In genomic region chr2:197784956-197785941, GRCh38 we compare ENCODE assay signal across 9 cellular contexts. TPM values are rescaled to one million over a fixed set of nuclear protein-coding genes. Genes with fewer than 3 reads are reported as not detected.
A peak's percentile ranks its signal among the peaks of the same experiment; 100 is the strongest.
DNase-seq lines count a peak whose midpoint lies in the region; ATAC-seq and TF ChIP-seq lines count a peak whose summit lies in the region.
"Had no signal": no experiment of that assay in that cellular context is flagged by ENCODE, and none has a peak within 500 bp of the region (broad histone marks: within the 10 kb centered on the region; RNA-seq: fewer than 3 reads in every experiment).

Gene BOLL, minus strand, starts transcription at chr2:197785319. Its CDS starts 3,469 bp downstream, at chr2:197781850.

- H3K27ac Mint-ChIP-seq in stimulated activated naive CD8-positive, alpha-beta T cell treated with anti-CD3 and anti-CD28 coated beads, Interleukin-15, Interleukin-2, amounts not matched to agents 100 ng/mL and 50 ng/mL, for 24 hours, result peak within 1 kb of the TSS; percentile 14

- TF ChIP-seq CTCF in astrocyte of the cerebellum (IDR thresholded peaks at IDR 0.05; ENCODE audit: low read depth, low read length, missing control alignments) (no peak), kidney epithelial cell (IDR thresholded peaks at IDR 0.05; ENCODE audit: insufficient read depth, low read length, poor library complexity, severe bottlenecking) (no peak)

- H3K27ac ChIP-seq in HUES48 (ENCODE audit: low read depth, low read length), result no peak within 1 kb of the TSS

- H3K27me3 ChIP-seq in HUES48 (ENCODE audit: control insufficient read depth, insufficient read depth, low read length), result peaks cover 36% of the 10 kb centered on the region
- peaks cover 15% of the 10 kb centered on the region for H3K27me3 ChIP-seq in kidney epithelial cell (ENCODE audit: control insufficient read depth, insufficient read depth, low read length)

- no peaks in the 10 kb centered on the region for H3K9me3 Mint-ChIP-seq in stimulated activated naive CD8-positive, alpha-beta T cell treated with anti-CD3 and anti-CD28 coated beads, Interleukin-15, Interleukin-2, amounts not matched to agents 100 ng/mL and 50 ng/mL, for 24 hours

- peak within 1 kb of the TSS; percentile 63 for H3K4me3 ChIP-seq in HUES48 (ENCODE audit: low read depth, low read length)
- peak within 1 kb of the TSS; percentile 35 for H3K4me3 ChIP-seq in astrocyte of the cerebellum (ENCODE audit: low read depth, low read length)
- H3K4me3 ChIP-seq in kidney epithelial cell (ENCODE audit: low read depth, low read length), result peak within 1 kb of the TSS; percentile 24

- no peaks in the 10 kb centered on the region for H3K36me3 ChIP-seq in HUES48 (ENCODE audit: control insufficient read depth, insufficient read depth, low read length)
- no peaks in the 10 kb centered on the region for H3K36me3 ChIP-seq in kidney epithelial cell (ENCODE audit: control insufficient read depth, insufficient read depth, low read length)

- DNase-seq in astrocyte of the cerebellum (ENCODE audit: low read depth) (no peak), kidney epithelial cell (ENCODE audit: low read depth) (no peak), iPS-NIHi11 (ENCODE audit: low spot score) (no peak), OCI-M2 (lab: John Stamatoyannopoulos, UW; ENCODE audit: unreplicated experiment) (no peak)

- in situ Hi-C loops in astrocyte of the cerebellum (cut with HindIII; ENCODE audit: low sequenced_read_pairs), result no loop called here

- no peaks in the 10 kb centered on the region for H3K4me1 Mint-ChIP-seq in stimulated activated naive CD8-positive, alpha-beta T cell treated with anti-CD3 and anti-CD28 coated beads, Interleukin-15, Interleukin-2, amounts not matched to agents 100 ng/mL and 50 ng/mL, for 24 hours (ENCODE audit: low read depth)

- peak within 1 kb of the TSS; percentile 67 for H3K4me3 Mint-ChIP-seq in stimulated activated naive CD8-positive, alpha-beta T cell treated with anti-CD3 and anti-CD28 coated beads, Interleukin-15, Interleukin-2, amounts not matched to agents 100 ng/mL and 50 ng/mL, for 24 hours

- H3K9me3 ChIP-seq in HUES48 (ENCODE audit: control insufficient read depth, insufficient read depth, low read length), result no peaks in the 10 kb centered on the region

- H3K4me1 ChIP-seq in HUES48 (ENCODE audit: control insufficient read depth, insufficient read depth, low read length), result no peaks in the 10 kb centered on the region

- H3K36me3 Mint-ChIP-seq in stimulated activated naive CD8-positive, alpha-beta T cell treated with anti-CD3 and anti-CD28 coated beads, Interleukin-15, Interleukin-2, amounts not matched to agents 100 ng/mL and 50 ng/mL, for 24 hours (ENCODE audit: low read depth), result no peaks in the 10 kb centered on the region

- no peak within 1 kb of the TSS for H3K9ac ChIP-seq in HUES48 (ENCODE audit: low read depth, low read length)

- no peak for ATAC-seq in GM19467 (IDR thresholded peaks at IDR 0.05; ENCODE audit: unreplicated experiment)
- ATAC-seq in GM19395 (IDR thresholded peaks at IDR 0.05; ENCODE audit: unreplicated experiment), result no peak

- H3K27me3 Mint-ChIP-seq in stimulated activated naive CD8-positive, alpha-beta T cell treated with anti-CD3 and anti-CD28 coated beads, Interleukin-15, Interleukin-2, amounts not matched to agents 100 ng/mL and 50 ng/mL, for 24 hours, result peaks cover 32% of the 10 kb centered on the region

RNA-seq across cellular contexts. Expression of gene BOLL, which starts in this region (rescaled TPM):
- total RNA-seq in kidney epithelial cell, result not detected in 2 replicates
- total RNA-seq: pulmonary artery endothelial cell had no signal
